18 cellular contexts compared by ENCODE assay signal in genomic region chr4:2949782-2950125, GRCh38.
"Had no signal": no experiment of that assay in that cellular context is flagged by ENCODE, and none has a peak within 500 bp of the region (broad histone marks: within the 10 kb centered on the region; RNA-seq: fewer than 3 reads in every experiment).

No MANE protein-coding gene starts in this region.

- H3K4me3 ChIP-seq: body of pancreas, dorsolateral prefrontal cortex, lower lobe of right lung, right lobe of liver, smooth muscle cell, stomach, vagina had no signal

- H3K79me2 ChIP-seq: parathyroid adenoma had no signal

- H3K4me3 Mint-ChIP-seq: activated B cell treated with CpG ODN at 0.5 μM for 24 hours; activated CD8-positive, alpha-beta memory T cell treated with anti-CD3 and anti-CD28 coated beads, Interleukin-2, amount 10 ng/mL, durations not matched to agents 7 days and 5 days; activated naive CD8-positive, alpha-beta T cell treated with anti-CD3 and anti-CD28 coated beads, Interleukin-2, amount 10 ng/mL, durations not matched to agents 7 days and 5 days; natural killer cell had no signal

- ATAC-seq: activated CD8-positive, alpha-beta memory T cell treated with anti-CD3 and anti-CD28 coated beads, Interleukin-2, amount 10 ng/mL, durations not matched to agents 7 days and 5 days; body of pancreas; lower lobe of right lung; natural killer cell; right lobe of liver had no signal

- H3K27ac Mint-ChIP-seq: activated B cell treated with CpG ODN at 0.5 μM for 24 hours; activated CD8-positive, alpha-beta memory T cell treated with anti-CD3 and anti-CD28 coated beads, Interleukin-2, amount 10 ng/mL, durations not matched to agents 7 days and 5 days; activated naive CD8-positive, alpha-beta T cell treated with anti-CD3 and anti-CD28 coated beads, Interleukin-2, amount 10 ng/mL, durations not matched to agents 7 days and 5 days had no signal

- H3K9me2 ChIP-seq: SK-N-SH had no signal

- H3K4me1 ChIP-seq: body of pancreas, lower lobe of right lung, parathyroid adenoma, vagina had no signal

- H3K27me3 ChIP-seq: body of pancreas, dorsolateral prefrontal cortex, neutrophil, right lobe of liver, stomach, vagina had no signal

- H3K9me3 ChIP-seq: body of pancreas, lower lobe of right lung, neutrophil, right lobe of liver, SK-N-SH, stomach, vagina had no signal

- H3K9me3 Mint-ChIP-seq: activated B cell treated with CpG ODN at 0.5 μM for 24 hours; activated naive CD8-positive, alpha-beta T cell treated with anti-CD3 and anti-CD28 coated beads, Interleukin-2, amount 10 ng/mL, durations not matched to agents 7 days and 5 days; natural killer cell had no signal

- DNase-seq: activated B cell treated with CpG ODN at 0.5 μM for 24 hours; activated CD8-positive, alpha-beta memory T cell treated with anti-CD3 and anti-CD28 coated beads, Interleukin-2, amount 10 ng/mL, durations not matched to agents 7 days and 5 days; activated naive CD8-positive, alpha-beta T cell treated with anti-CD3 and anti-CD28 coated beads, Interleukin-2, amount 10 ng/mL, durations not matched to agents 7 days and 5 days; body of pancreas; foreskin melanocyte; lower lobe of right lung; natural killer cell; SK-N-SH; stimulated activated CD4-positive, alpha-beta T cell treated with anti-CD3 and anti-CD28 coated beads, Interleukin-4, amount 100 ng/mL, for 4 hours; stomach; trophoblast cell had no signal

- H3K4me2 ChIP-seq: SK-N-SH, smooth muscle cell had no signal

- H3K27me3 Mint-ChIP-seq: activated B cell treated with CpG ODN at 0.5 μM for 24 hours; activated CD8-positive, alpha-beta memory T cell treated with anti-CD3 and anti-CD28 coated beads, Interleukin-2, amount 10 ng/mL, durations not matched to agents 7 days and 5 days; activated naive CD8-positive, alpha-beta T cell treated with anti-CD3 and anti-CD28 coated beads, Interleukin-2, amount 10 ng/mL, durations not matched to agents 7 days and 5 days had no signal

- H2AFZ ChIP-seq: parathyroid adenoma had no signal

- H3K27ac ChIP-seq: body of pancreas, epithelial cell of prostate, lower lobe of right lung, neutrophil, parathyroid adenoma, right lobe of liver, stomach, vagina had no signal
